19 cellular contexts compared by ENCODE assay signal in genomic region chr7:124914298-124914697, GRCh38. TPM values are rescaled to one million over a fixed set of nuclear protein-coding genes. Genes with fewer than 3 reads are reported as not detected.
DNase-seq lines count a peak whose midpoint lies in the region; ATAC-seq and TF ChIP-seq lines count a peak whose summit lies in the region.
"Had no signal": no experiment of that assay in that cellular context is flagged by ENCODE, and none has a peak within 500 bp of the region (broad histone marks: within the 10 kb centered on the region; RNA-seq: fewer than 3 reads in every experiment).

No MANE protein-coding gene starts in this region.

- TSS peak; percentile 7 for BruUV-seq in MCF 10A (replicated peaks; lab: Mats Ljungman, UMichigan)
- no TSS peak for BruUV-seq in mammary epithelial cell (replicated peaks; lab: Mats Ljungman, UMichigan)

- POLR2A ChIA-PET in MCF 10A (lab: Yijun Ruan, JAX) = interaction anchor here (1.2 to 3.9 kb wide), 2 partner anchors 11 to 15 kb away, joined by 4 to 13 read pairs; partner anchors contain the start of gene POT1

- TF ChIP-seq CTCF in MCF 10A (IDR thresholded peaks at IDR 0.05; ENCODE audit: unreplicated experiment) (no peak), mammary epithelial cell (conservative IDR thresholded peaks at IDR 0.05 in 1 of 2, IDR thresholded peaks at IDR 0.05 in 1 of 2; ENCODE audit: extremely low read depth in 1 of 2, insufficient read depth in 1 of 2, low read depth in 1 of 2, low read length in 2 of 2) (no peak), GM13976 (IDR thresholded peaks at IDR 0.05; ENCODE audit: borderline replicate concordance, control extremely low read depth, extremely low read depth, insufficient read depth, missing control alignments) (no peak)

- peaks cover 3% of the 10 kb centered on the region for H3K36me3 ChIP-seq in mammary epithelial cell (ENCODE audit: insufficient read depth, low read length)

- CTCF ChIA-PET in MCF 10A (lab: Yijun Ruan, JAX) (interaction anchor here (0.6 kb wide), 1 partner anchor 100 kb away, joined by 3 read pairs; no protein-coding TSS in a partner anchor), mammary epithelial cell (lab: Charles Lee; ENCODE audit: low non-redundant PET) (no interaction called here)

- no peaks in the 10 kb centered on the region for H3K9me3 Mint-ChIP-seq in MCF 10A (ENCODE audit: unreplicated experiment)
- H3K9me3 Mint-ChIP-seq: activated CD8-positive, alpha-beta T cell treated with anti-CD3 and anti-CD28 coated beads for 36 hours; activated T-cell treated with anti-CD3 and anti-CD28 coated beads, Interleukin-2, amount 50 U/mL, for 72 hours had no signal

- intact Hi-C loops in MCF 10A (cut with micrococcal nuclease) (no loop called here), mammary epithelial cell (cut with micrococcal nuclease) (no loop called here)

- H3K4me1 Mint-ChIP-seq in MCF 10A (ENCODE audit: insufficient read depth, unreplicated experiment) = no peaks in the 10 kb centered on the region

- H3K4me3 ChIP-seq in mammary epithelial cell (replicated peaks in 1 of 3; ENCODE audit: insufficient read depth in 1 of 3, low read depth in 2 of 3, low read length in 3 of 3) = no peak overlapping the region
- H3K4me3 ChIP-seq: tibial nerve had no signal

- H2AFZ ChIP-seq in mammary epithelial cell (ENCODE audit: low read depth, low read length) = no peak overlapping the region

- H3K9me3 ChIP-seq in mammary epithelial cell (replicated peaks; ENCODE audit: insufficient read depth, low read length) = no peaks in the 10 kb centered on the region
- H3K9me3 ChIP-seq: tibial nerve had no signal

- no peaks in the 10 kb centered on the region for H3K27me3 ChIP-seq in mammary epithelial cell (ENCODE audit: insufficient read depth, low read length)
- H3K27me3 ChIP-seq: tibial nerve had no signal

- dilution Hi-C loops in mammary epithelial cell (cut with HindIII; ENCODE audit: low sequenced_read_pairs) = no loop called here

- H3K9ac ChIP-seq in mammary epithelial cell (ENCODE audit: insufficient read depth, low read length) = no peak overlapping the region

- H3K27ac Mint-ChIP-seq in MCF 10A (ENCODE audit: low read depth, unreplicated experiment) = no peak overlapping the region
- H3K27ac Mint-ChIP-seq: activated CD8-positive, alpha-beta T cell treated with anti-CD3 and anti-CD28 coated beads for 36 hours had no signal

- no peak overlapping the region for H3K4me2 ChIP-seq in mammary epithelial cell (ENCODE audit: insufficient read depth, low read depth, low read length)

- H3K27me3 Mint-ChIP-seq in MCF 10A (ENCODE audit: insufficient read depth, unreplicated experiment) = no peaks in the 10 kb centered on the region
- H3K27me3 Mint-ChIP-seq: activated CD8-positive, alpha-beta T cell treated with anti-CD3 and anti-CD28 coated beads for 36 hours had no signal

- in situ Hi-C loops in mammary epithelial cell (cut with MboI; ENCODE audit: low sequenced_read_pairs in 2 of 2) = no loop called here
- in situ Hi-C loops in GM13976 (cut with MboI; ENCODE audit: low sequenced_read_pairs, unreplicated experiment) = no loop called here

- peaks cover 22% of the 10 kb centered on the region for H3K79me2 ChIP-seq in mammary epithelial cell (ENCODE audit: insufficient read depth, low read length)

- no peaks in the 10 kb centered on the region for H4K20me1 ChIP-seq in mammary epithelial cell (ENCODE audit: insufficient read depth, low read length)

- H3K27ac ChIP-seq in mammary epithelial cell (ENCODE audit: insufficient read depth, low read depth, low read length) = no peak overlapping the region
- H3K27ac ChIP-seq: 22Rv1, epithelial cell of prostate, tibial nerve, WERI-Rb-1 had no signal

- peak; percentile 72 for ATAC-seq in GM21723 (IDR thresholded peaks at IDR 0.05; ENCODE audit: unreplicated experiment)
- ATAC-seq in HG03095 (IDR thresholded peaks at IDR 0.05; ENCODE audit: unreplicated experiment) = peak; percentile 61
- ATAC-seq: activated CD8-positive, alpha-beta T cell treated with anti-CD3 and anti-CD28 coated beads for 36 hours; activated T-cell treated with anti-CD3 and anti-CD28 coated beads, Interleukin-2, amount 50 U/mL, for 72 hours; left lobe of liver had no signal

- DNase-seq in MCF 10A (ENCODE audit: unreplicated experiment) = no peak
- DNase-seq in mammary epithelial cell = no peak
- no peak for DNase-seq in activated naive CD4-positive, alpha-beta T cell treated with anti-CD3 and anti-CD28 coated beads, Interleukin-2, amount 50 U/mL, for 16 hours
- DNase-seq in pons (ENCODE audit: low spot score) = no peak
- DNase-seq in NCI-H187 treated with DMSO at 0.1 percent for 48 hours (lab: John Stamatoyannopoulos, UW) = no peak
- no peak for DNase-seq in GM13976 (ENCODE audit: low spot score)
- DNase-seq: activated CD8-positive, alpha-beta T cell treated with anti-CD3 and anti-CD28 coated beads for 36 hours; activated T-cell treated with anti-CD3 and anti-CD28 coated beads, Interleukin-2, amount 50 U/mL, for 72 hours; NCI-H2081; NCI-H510A treated with DMSO at 0.1 percent for 48 hours; Right ventricle myocardium superior; stimulated activated naive CD4-positive, alpha-beta T cell; WERI-Rb-1 had no signal

- no peaks in the 10 kb centered on the region for H3K4me1 ChIP-seq in mammary epithelial cell (ENCODE audit: insufficient read depth, low read length)

- no peak overlapping the region for H3K4me3 Mint-ChIP-seq in MCF 10A (ENCODE audit: unreplicated experiment)
- H3K4me3 Mint-ChIP-seq: activated CD8-positive, alpha-beta T cell treated with anti-CD3 and anti-CD28 coated beads for 36 hours; activated T-cell treated with anti-CD3 and anti-CD28 coated beads, Interleukin-2, amount 50 U/mL, for 72 hours had no signal

- peaks cover 25% of the 10 kb centered on the region for H3K36me3 Mint-ChIP-seq in MCF 10A (ENCODE audit: insufficient read depth, unreplicated experiment)

- 0% methylated on average over 1 of the region's 1 CpG for WGBS in mammary epithelial cell (ENCODE audit: low coverage, missing lambda C conversion rate)

RNA-seq across cellular contexts. Expression of gene POT1, which starts 15.3 kb away (rescaled TPM):
- total RNA-seq in MCF 10A (2022) (17.5 and 24.1 TPM in 2 replicates), mammary epithelial cell (10 to 100 TPM; 23.2 to 32.2 TPM)
- 11.6 TPM for polyA plus RNA-seq in mammary epithelial cell
- polyA minus RNA-seq in mammary epithelial cell = 5.2 TPM
